12 cellular contexts compared by ENCODE assay signal in genomic region chr20:61938839-61939690, GRCh38.
"Had no signal": no experiment of that assay in that cellular context is flagged by ENCODE, and none has a peak within 500 bp of the region (broad histone marks: within the 10 kb centered on the region; RNA-seq: fewer than 3 reads in every experiment).

No MANE protein-coding gene starts in this region.

- H3K9me3 ChIP-seq: body of pancreas had no signal

- H3K27ac ChIP-seq: body of pancreas, neural progenitor cell, parathyroid adenoma had no signal

- ATAC-seq: activated CD4-positive, alpha-beta T cell treated with anti-CD3 and anti-CD28 coated beads for 36 hours; activated T-cell treated with anti-CD3 and anti-CD28 coated beads, Interleukin-2, amount 50 U/mL, for 72 hours; body of pancreas; stimulated activated memory B cell treated with anti-CD40 and anti-IgM and Interleukin-4, amounts not matched to agents 10 μg/mL and 1 μg/mL and 100 μg/mL, for 72 hours had no signal

- H3K4me1 ChIP-seq: body of pancreas, parathyroid adenoma had no signal

- H3K27me3 ChIP-seq: body of pancreas, neural progenitor cell had no signal

- H3K4me3 ChIP-seq: body of pancreas, neural progenitor cell, smooth muscle cell had no signal

- H3K36me3 ChIP-seq: neural progenitor cell had no signal

- H3K9ac ChIP-seq: neural progenitor cell, parathyroid adenoma had no signal

- H3K4me2 ChIP-seq: neural progenitor cell, smooth muscle cell had no signal

- H2AFZ ChIP-seq: neural progenitor cell, parathyroid adenoma had no signal

- DNase-seq: activated CD4-positive, alpha-beta memory T cell treated with anti-CD3 and anti-CD28 coated beads, Interleukin-2, amount 10 ng/mL, durations not matched to agents 7 days and 5 days; activated CD4-positive, alpha-beta T cell treated with anti-CD3 and anti-CD28 coated beads for 36 hours; activated CD8-positive, alpha-beta memory T cell treated with anti-CD3 and anti-CD28 coated beads, Interleukin-2, amount 50 U/mL, for 4 hours; activated T-cell treated with anti-CD3 and anti-CD28 coated beads, Interleukin-2, amount 50 U/mL, for 72 hours; body of pancreas; erythroblast; hypothalamus; mesenchymal stem cell had no signal
